13 cellular contexts compared by ENCODE assay signal in genomic region chr16:70725912-70726828, GRCh38. TPM values are rescaled to one million over a fixed set of nuclear protein-coding genes. Genes with fewer than 3 reads are reported as not detected.
DNase-seq lines count a peak whose midpoint lies in the region; ATAC-seq and TF ChIP-seq lines count a peak whose summit lies in the region.
"Had no signal": no experiment of that assay in that cellular context is flagged by ENCODE, and none has a peak within 500 bp of the region (broad histone marks: within the 10 kb centered on the region; RNA-seq: fewer than 3 reads in every experiment).

No MANE protein-coding gene starts in this region.

- H3K4me2 ChIP-seq in GM23338, result no peak overlapping the region
- H3K4me2 ChIP-seq: BLaER1 had no signal

- H3F3A ChIP-seq in GM23338 (replicated peaks; ENCODE audit: low read depth), result 0 out of 2 replicates have a peak, but pooled peaks cover 3% of the 10 kb centered on the region

- no peaks in the 10 kb centered on the region for H3K4me1 ChIP-seq in GM23338 (ENCODE audit: insufficient read depth)
- peaks cover 0 to 52% (median 36%) of the 10 kb centered on the region in 4 donors for H3K4me1 ChIP-seq in sigmoid colon
- H3K4me1 ChIP-seq: SJSA1 had no signal

- H3K27ac Mint-ChIP-seq in GM23338, result peak overlapping the region; percentile 69
- H3K27ac Mint-ChIP-seq in dendritic cell treated with granulocyte-macrophage colony-stimulating factor and Interleukin-4, amounts not matched to agents 40 ng/mL and 50 ng/mL, for 4 days, result peak overlapping the region; percentile 58

- peaks cover 14% of the 10 kb centered on the region for H3K4me1 Mint-ChIP-seq in GM23338
- H3K4me1 Mint-ChIP-seq in dendritic cell treated with granulocyte-macrophage colony-stimulating factor and Interleukin-4, amounts not matched to agents 40 ng/mL and 50 ng/mL, for 4 days (ENCODE audit: low read depth), result peaks cover 52% of the 10 kb centered on the region

- H3K9me3 Mint-ChIP-seq in GM23338, result no peaks in the 10 kb centered on the region
- H3K9me3 Mint-ChIP-seq in dendritic cell treated with granulocyte-macrophage colony-stimulating factor and Interleukin-4, amounts not matched to agents 40 ng/mL and 50 ng/mL, for 4 days, result no peaks in the 10 kb centered on the region
- H3K9me3 Mint-ChIP-seq: central memory CD8-positive, alpha-beta T cell had no signal

- peak in 1 of 4 donors; percentile 16 for TF ChIP-seq EP300 in sigmoid colon (IDR thresholded peaks at IDR 0.05)

- H3K9me2 ChIP-seq in GM23338 (ENCODE audit: insufficient read depth), result no peaks in the 10 kb centered on the region

- H3K27ac ChIP-seq in GM23338 (ENCODE audit: low read depth) (peak overlapping the region; percentile 32; the same call in 1 of the 2 replicates), sigmoid colon (peak overlapping the region; percentile 80 to 97 (median 88))
- H3K27ac ChIP-seq: BLaER1, SJSA1 had no signal

- DNase-seq in GM23338 (ENCODE audit: low spot score) (no peak), left kidney (ENCODE audit: low read depth, low spot score) (peak; percentile 79), sigmoid colon (peak; percentile 93), ecto neural progenitor cell (ENCODE audit: low spot score) (no peak), middle frontal gyrus (ENCODE audit: extremely low spot score, low spot score) (no peak), KBM-7 (no peak)
- DNase-seq: NCI-H187 treated with DMSO at 0.1 percent for 48 hours; stimulated activated CD4-positive, alpha-beta T cell treated with anti-CD3 and anti-CD28 coated beads, Interleukin-2, amount 100 ng/mL, for 48 hours had no signal

- H3K9me3 ChIP-seq in sigmoid colon, result no peaks in the 10 kb centered on the region
- H3K9me3 ChIP-seq: BLaER1, SJSA1 had no signal

- ATAC-seq in GM23338 (no peak; the same call in 2 of the 3 replicates), HG02642 (IDR thresholded peaks at IDR 0.05; ENCODE audit: poor library complexity, unreplicated experiment) (no peak)

- no peak overlapping the region for H3K4me3 ChIP-seq in GM23338
- no peak overlapping the region for H3K4me3 ChIP-seq in sigmoid colon
- H3K4me3 ChIP-seq: BLaER1, SJSA1 had no signal

- no peaks in the 10 kb centered on the region for H3K36me3 ChIP-seq in GM23338 (ENCODE audit: insufficient read depth)
- peaks cover 0 to 7% (median 3%) of the 10 kb centered on the region in 4 donors for H3K36me3 ChIP-seq in sigmoid colon

- no peaks in the 10 kb centered on the region for H3K27me3 ChIP-seq in GM23338 (ENCODE audit: insufficient read depth)
- no peaks in the 10 kb centered on the region for H3K27me3 ChIP-seq in sigmoid colon
- H3K27me3 ChIP-seq: BLaER1, SJSA1 had no signal

- no peak overlapping the region for H2AFZ ChIP-seq in GM23338

- peaks cover 13% of the 10 kb centered on the region; the same call in 2 of the 3 replicates for H3K36me3 Mint-ChIP-seq in GM23338 (ENCODE audit: low read depth)
- H3K36me3 Mint-ChIP-seq in dendritic cell treated with granulocyte-macrophage colony-stimulating factor and Interleukin-4, amounts not matched to agents 40 ng/mL and 50 ng/mL, for 4 days (ENCODE audit: low read depth), result peaks cover 100% of the 10 kb centered on the region

- H3K4me3 Mint-ChIP-seq in GM23338, result no peak overlapping the region
- no peak overlapping the region for H3K4me3 Mint-ChIP-seq in dendritic cell treated with granulocyte-macrophage colony-stimulating factor and Interleukin-4, amounts not matched to agents 40 ng/mL and 50 ng/mL, for 4 days
- H3K4me3 Mint-ChIP-seq: central memory CD8-positive, alpha-beta T cell had no signal

- H4K20me1 ChIP-seq in GM23338 (replicated peaks; ENCODE audit: insufficient read depth), result no peaks in the 10 kb centered on the region
- H4K20me1 ChIP-seq: BLaER1 had no signal

- no peak for TF ChIP-seq POLR2A in sigmoid colon (IDR thresholded peaks at IDR 0.05)

- TF ChIP-seq CTCF in GM23338 (conservative IDR thresholded peaks at IDR 0.05; ENCODE audit: low read depth in 2 of 2) (no peak), sigmoid colon (IDR thresholded peaks at IDR 0.05) (no peak)

- 82 to 87% methylated on average over 31 of the region's 31 CpGs for WGBS in sigmoid colon, 2 donors

- intact Hi-C loops in dendritic cell treated with granulocyte-macrophage colony-stimulating factor and Interleukin-4, amounts not matched to agents 40 ng/mL and 50 ng/mL, for 4 days (cut with micrococcal nuclease), result no loop called here
- intact Hi-C loops in sigmoid colon (cut with DNase I), result no loop called here

- no peaks in the 10 kb centered on the region for H3K79me2 ChIP-seq in GM23338 (replicated peaks; ENCODE audit: insufficient read depth)

- H3K27me3 Mint-ChIP-seq in GM23338 (ENCODE audit: insufficient read depth, low read depth, poor library complexity), result peaks cover 14% of the 10 kb centered on the region
- H3K27me3 Mint-ChIP-seq in dendritic cell treated with granulocyte-macrophage colony-stimulating factor and Interleukin-4, amounts not matched to agents 40 ng/mL and 50 ng/mL, for 4 days, result no peaks in the 10 kb centered on the region
- H3K27me3 Mint-ChIP-seq: central memory CD8-positive, alpha-beta T cell had no signal

- in situ Hi-C loops in KBM-7 (cut with MboI; ENCODE audit: low pct_unique_long_range_greater_than_20kb, low sequenced_read_pairs), result no loop called here

TF ChIP-seq in GM23338, 12 proteins besides CTCF, POLR2A, EP300 and RAD21:
- TF ChIP-seq ZNF114 (CRISPR knock-in tag; IDR thresholded peaks at IDR 0.05) (no peak), STAT1 (IDR thresholded peaks at IDR 0.05; ENCODE audit: unreplicated experiment) (no peak), ZNF331 (CRISPR knock-in tag; IDR thresholded peaks at IDR 0.05; ENCODE audit: low read depth) (no peak), NANOG (IDR thresholded peaks at IDR 0.05; ENCODE audit: borderline replicate concordance) (no peak)
- TF ChIP-seq, protein P1, sequence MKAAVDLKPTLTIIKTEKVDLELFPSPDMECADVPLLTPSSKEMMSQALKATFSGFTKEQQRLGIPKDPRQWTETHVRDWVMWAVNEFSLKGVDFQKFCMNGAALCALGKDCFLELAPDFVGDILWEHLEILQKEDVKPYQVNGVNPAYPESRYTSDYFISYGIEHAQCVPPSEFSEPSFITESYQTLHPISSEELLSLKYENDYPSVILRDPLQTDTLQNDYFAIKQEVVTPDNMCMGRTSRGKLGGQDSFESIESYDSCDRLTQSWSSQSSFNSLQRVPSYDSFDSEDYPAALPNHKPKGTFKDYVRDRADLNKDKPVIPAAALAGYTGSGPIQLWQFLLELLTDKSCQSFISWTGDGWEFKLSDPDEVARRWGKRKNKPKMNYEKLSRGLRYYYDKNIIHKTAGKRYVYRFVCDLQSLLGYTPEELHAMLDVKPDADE (IDR thresholded peaks at IDR 0.05), result no peak
TF ChIP-seq in GM23338: peak in this region for 0.

RNA-seq across cellular contexts. Expression of gene MTSS2, which starts 40.3 kb away (rescaled TPM):
- total RNA-seq in GM23338 (2014; rRNA removed; shearing (Covaris generic)), result 16.5 and 19.6 TPM in 2 replicates
- 1.6 and 1.9 TPM in 2 replicates for polyA plus RNA-seq in GM23338 (2016; fragmentation: Nextera tagmentation; extraction: Ambion mirVana)
- total RNA-seq in sigmoid colon, result 10 to 100 TPM; 36.4 to 100.0 (median 60.7) TPM
- 10 to 100 TPM in 2 of 3 donors, 1 to 10 TPM in 1; 5.4 to 28.2 (median 10.9) TPM for polyA plus RNA-seq in sigmoid colon

Comparison
In these comparisons a context has a peak if more than half of its experiments do, and no peak if none do; other contexts are left out.
1. DNase-seq: peak in left kidney (single experiment) and sigmoid colon (single experiment); none in GM23338 (single experiment), ecto neural progenitor cell (single experiment), middle frontal gyrus (single experiment) and KBM-7 (single experiment).